Comparison of ENCODE assay signal across 20 cellular contexts in genomic region chr1:193087893-193088292, GRCh38.
"Had no signal": no experiment of that assay in that cellular context is flagged by ENCODE, and none has a peak within 500 bp of the region (broad histone marks: within the 10 kb centered on the region; RNA-seq: fewer than 3 reads in every experiment).

No MANE protein-coding gene starts in this region.

- H3K4me1 ChIP-seq: esophagus muscularis mucosa, gastrocnemius medialis, neural progenitor cell, pancreas, right lobe of liver, spleen, stomach, uterus had no signal

- H3K4me1 Mint-ChIP-seq: neural progenitor cell had no signal

- H3K27me3 ChIP-seq: esophagus muscularis mucosa, gastrocnemius medialis, heart right ventricle, neural progenitor cell, pancreas, right lobe of liver, spleen, stomach, uterus had no signal

- H3K27ac Mint-ChIP-seq: neural progenitor cell, progenitor cell of endocrine pancreas, type B pancreatic cell had no signal

- H3K36me3 ChIP-seq: uterus had no signal

- H3K9me3 ChIP-seq: esophagus muscularis mucosa, gastrocnemius medialis, heart right ventricle, pancreas, right lobe of liver, spleen, stomach, uterus had no signal

- DNase-seq: central memory CD4-positive, alpha-beta T cell; effector memory CD8-positive, alpha-beta T cell; gastrocnemius medialis; heart right ventricle; islet precursor cell; mammary epithelial cell; naive thymus-derived CD4-positive, alpha-beta T cell; nucleus accumbens; pancreas; right lobe of liver; spleen; stimulated activated naive CD4-positive, alpha-beta T cell; stomach; substantia nigra; uterus had no signal

- H3K9ac ChIP-seq: neural progenitor cell had no signal

- H3K27ac ChIP-seq: epithelial cell of prostate, esophagus muscularis mucosa, gastrocnemius medialis, heart right ventricle, neural progenitor cell, pancreas, right lobe of liver, stomach, uterus had no signal

- H3K4me3 ChIP-seq: esophagus muscularis mucosa, gastrocnemius medialis, heart right ventricle, neural progenitor cell, pancreas, right lobe of liver, spleen, stomach, uterus had no signal

- ATAC-seq: effector memory CD8-positive, alpha-beta T cell; gastrocnemius medialis; naive thymus-derived CD4-positive, alpha-beta T cell; pancreas had no signal

- H3K4me3 Mint-ChIP-seq: effector memory CD8-positive, alpha-beta T cell; naive thymus-derived CD4-positive, alpha-beta T cell; neural progenitor cell; type B pancreatic cell had no signal

- H3K27me3 Mint-ChIP-seq: effector memory CD8-positive, alpha-beta T cell; naive thymus-derived CD4-positive, alpha-beta T cell; progenitor cell of endocrine pancreas; type B pancreatic cell had no signal

- H3K9me3 Mint-ChIP-seq: effector memory CD8-positive, alpha-beta T cell; naive thymus-derived CD4-positive, alpha-beta T cell; neural progenitor cell; type B pancreatic cell had no signal
